Comparison of ENCODE assay signal across 8 cellular contexts in the genomic region with DNA sequence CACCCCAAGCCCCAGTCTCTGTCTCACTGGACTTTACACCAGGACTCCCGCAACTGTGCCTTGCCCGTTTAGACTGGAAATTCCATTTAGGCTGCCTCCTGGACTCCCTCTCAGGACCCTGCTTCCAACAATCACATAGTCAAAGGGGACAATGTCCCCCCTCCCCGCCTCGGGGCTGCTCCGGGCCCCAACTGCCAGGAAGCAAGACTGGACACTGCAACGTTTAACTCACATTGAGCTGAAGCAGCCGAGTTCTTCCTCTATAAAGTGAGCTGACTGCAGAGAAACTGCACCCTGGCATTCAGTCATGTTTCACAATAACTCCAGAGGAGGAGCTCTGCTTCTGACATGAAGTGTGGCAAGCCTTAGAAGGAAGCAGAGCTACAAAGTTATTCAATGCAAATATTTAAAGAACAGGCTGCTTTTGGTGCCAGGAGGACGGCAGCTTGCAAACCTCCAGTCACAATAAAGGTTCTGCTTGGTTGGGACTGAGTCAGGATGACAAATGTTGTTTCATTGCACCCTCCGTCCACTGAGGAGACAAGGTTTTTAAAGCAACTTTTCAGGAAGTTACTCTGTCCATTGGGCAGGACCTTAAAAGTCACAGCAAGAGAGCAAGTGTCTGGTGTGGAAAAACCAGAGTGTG. TPM values are rescaled to one million over a fixed set of nuclear protein-coding genes. Genes with fewer than 3 reads are reported as not detected.
DNase-seq lines count a peak whose midpoint lies in the region; ATAC-seq, FAIRE-seq and TF ChIP-seq lines count a peak whose summit lies in the region.

No MANE protein-coding gene starts in this region.

- peak overlapping the region; percentile 62 for H3K4me3 Mint-ChIP-seq in osteocyte (ENCODE audit: unreplicated experiment)

- peaks cover 6% of the 10 kb centered on the region for H3K36me3 Mint-ChIP-seq in osteocyte (ENCODE audit: unreplicated experiment)

- peak overlapping the region; percentile 96 for H3K27ac Mint-ChIP-seq in osteocyte (ENCODE audit: unreplicated experiment)

- H3K4me1 ChIP-seq in SJSA1 (replicated peaks): peaks cover 94% of the 10 kb centered on the region

- H3K27ac ChIP-seq in SJSA1: peak overlapping the region; percentile 51

- no peaks in the 10 kb centered on the region for H3K9me3 Mint-ChIP-seq in osteocyte (ENCODE audit: unreplicated experiment)

- peaks cover 67% of the 10 kb centered on the region for H3K4me1 Mint-ChIP-seq in osteocyte (ENCODE audit: unreplicated experiment)

- H3K27me3 Mint-ChIP-seq in osteocyte (ENCODE audit: unreplicated experiment): no peaks in the 10 kb centered on the region

- ATAC-seq in GM21526 (IDR thresholded peaks at IDR 0.05; ENCODE audit: low FRiP score, unreplicated experiment): no peak

- DNase-seq in GM18507 (ENCODE audit: extremely low spot score, insufficient read length, low read depth): no peak
- DNase-seq in SJSA1 (ENCODE audit: low read depth in 1 of 2, low spot score in 2 of 2): peak; percentile 85 to 87
- DNase-seq in fibroblast of the conjunctiva (ENCODE audit: low read depth): peak; percentile 86
- DNase-seq in osteocyte (ENCODE audit: extremely low spot score, unreplicated experiment): no peak
- no peak for DNase-seq in NCI-H1092 (lab: John Stamatoyannopoulos, UW)
- no peak for DNase-seq in D721Med (ENCODE audit: insufficient read length, low spot score)
- no peak for DNase-seq in D341Med (ENCODE audit: low spot score)

- FAIRE-seq in GM18507 (lab: Jason Lieb, UNC) (peak; percentile 56), D721Med (lab: Jason Lieb, UNC) (no peak)

- no peak for TF ChIP-seq CTCF in osteocyte (IDR thresholded peaks at IDR 0.05)
- no peak for TF ChIP-seq CTCF in D721Med (IDR thresholded peaks at IDR 0.05; ENCODE audit: insufficient read depth, missing control alignments)

- H3K4me3 ChIP-seq in SJSA1: peak overlapping the region; percentile 4; the same call in 1 of the 2 replicates

- H3K36me3 ChIP-seq in SJSA1: peaks cover 8% of the 10 kb centered on the region

- no peaks in the 10 kb centered on the region for H3K27me3 ChIP-seq in SJSA1 (replicated peaks)

- H3K9me3 ChIP-seq in SJSA1 (replicated peaks): no peaks in the 10 kb centered on the region

RNA-seq across cellular contexts. Expression of gene PACSIN2, which starts 19.9 kb away (rescaled TPM):
- total RNA-seq in SJSA1 (2014; rRNA removed; shearing (Covaris generic)): 98.3 and 100 TPM in 2 replicates
- 51.0 and 51.7 TPM in 2 replicates for total RNA-seq in osteocyte

Comparison
In these comparisons a context has a peak if more than half of its experiments do, and no peak if none do; other contexts are left out.
1. DNase-seq: peak in SJSA1 (2 of 2) and fibroblast of the conjunctiva (single experiment); none in GM18507 (single experiment), osteocyte (single experiment), NCI-H1092 (single experiment), D721Med (single experiment) and D341Med (single experiment).